17 cellular contexts compared by ENCODE assay signal in genomic region chr13:72537400-72537780, GRCh38.
"Had no signal": no experiment of that assay in that cellular context is flagged by ENCODE, and none has a peak within 500 bp of the region (broad histone marks: within the 10 kb centered on the region; RNA-seq: fewer than 3 reads in every experiment).

No MANE protein-coding gene starts in this region.

- H3K27me3 ChIP-seq: tibial nerve, vagina had no signal

- DNase-seq: activated CD4-positive, alpha-beta T cell treated with anti-CD3 and anti-CD28 coated beads, Interleukin-2, amount 10 ng/mL, durations not matched to agents 24 days and 14 days; activated CD4-positive, CD25-positive, alpha-beta regulatory T cell; activated CD8-positive, alpha-beta memory T cell treated with anti-CD3 and anti-CD28 coated beads, Interleukin-2, amount 50 U/mL, for 4 hours; activated CD8-positive, alpha-beta T cell treated with anti-CD3 and anti-CD28 coated beads, Interleukin-2, amount 10 ng/mL, durations not matched to agents 7 days and 5 days; activated gamma-delta T cell treated with Interleukin-2 at 50 U/mL for 16 hours; activated naive CD8-positive, alpha-beta T cell treated with anti-CD3 and anti-CD28 coated beads for 36 hours; central memory CD4-positive, alpha-beta T cell; foreskin fibroblast; nephron progenitor cell; occipital lobe; stimulated activated CD4-positive, alpha-beta T cell treated with anti-CD3 and anti-CD28 coated beads, Interleukin-4, amount 100 ng/mL, for 1 hour; stimulated activated naive B cell treated with anti-CD40 and anti-IgM and Interleukin-4, amounts not matched to agents 10 μg/mL and 1 μg/mL and 100 μg/mL, for 72 hours; SW 1271 had no signal

- H3K27ac ChIP-seq: coronary artery, tibial nerve, vagina had no signal

- H3K36me3 ChIP-seq: tibial nerve, vagina had no signal

- H3K4me3 ChIP-seq: tibial nerve had no signal

- H3K4me1 ChIP-seq: vagina had no signal

- ATAC-seq: activated CD8-positive, alpha-beta T cell treated with anti-CD3 and anti-CD28 coated beads, Interleukin-2, amount 10 ng/mL, durations not matched to agents 7 days and 5 days; stimulated activated naive B cell treated with anti-CD40 and anti-IgM and Interleukin-4, amounts not matched to agents 10 μg/mL and 1 μg/mL and 100 μg/mL, for 72 hours had no signal

- H3K9me3 ChIP-seq: tibial nerve, vagina had no signal

- FAIRE-seq: endothelial cell of umbilical vein had no signal
